ENCODE assay signal across 10 cellular contexts in genomic region chr1:54054438-54054749, GRCh38. TPM values are rescaled to one million over a fixed set of nuclear protein-coding genes. Genes with fewer than 3 reads are reported as not detected.
DNase-seq lines count a peak whose midpoint lies in the region; ATAC-seq and TF ChIP-seq lines count a peak whose summit lies in the region.
"Had no signal": no experiment of that assay in that cellular context is flagged by ENCODE, and none has a peak within 500 bp of the region (broad histone marks: within the 10 kb centered on the region; RNA-seq: fewer than 3 reads in every experiment).

No MANE protein-coding gene starts in this region.

- no peak for TF ChIP-seq RAD21 in liver (IDR thresholded peaks at IDR 0.05)

- no peaks in the 10 kb centered on the region for H3K27me3 ChIP-seq in AG04450 (ENCODE audit: control insufficient read depth, insufficient read depth, low read length)
- no peaks in the 10 kb centered on the region for H3K27me3 ChIP-seq in H7 (ENCODE audit: control insufficient read depth, insufficient read depth, low read length)
- no peaks in the 10 kb centered on the region for H3K27me3 ChIP-seq in liver (ENCODE audit: control insufficient read depth in 4 of 4, insufficient read depth in 4 of 4, low read length in 3 of 4)

- H3K4me3 ChIP-seq in AG04450 (ENCODE audit: low read depth, low read length) (peak overlapping the region; percentile 96), H7 (ENCODE audit: insufficient read depth, low read depth, low read length) (peak overlapping the region; percentile 4; the same call in 1 of the 2 replicates), liver (ENCODE audit: low read depth in 1 of 3, low read length in 3 of 3) (peak overlapping the region; percentile 80 to 82 (median 80))

- H3K27ac ChIP-seq in AG04450 (ENCODE audit: low read depth, low read length) (no peak overlapping the region), VCaP (peak overlapping the region; percentile 92), liver (ENCODE audit: low read depth in 1 of 2, low read length in 2 of 2) (no peak overlapping the region)

- H3K4me3 Mint-ChIP-seq in stimulated activated effector memory CD8-positive, alpha-beta T cell treated with anti-CD3 and anti-CD28 coated beads, Interleukin-12 subunit alpha, Interleukin-12 subunit beta, amount 100 ng/mL, for 72 hours: no peak overlapping the region

- 0 out of 2 replicates have a peak, but pooled peaks cover 4% of the 10 kb centered on the region for H3K9me3 ChIP-seq in AG04450 (ENCODE audit: control insufficient read depth, insufficient read depth, low read length)
- no peaks in the 10 kb centered on the region for H3K9me3 ChIP-seq in liver (ENCODE audit: control insufficient read depth in 4 of 4, low read length in 3 of 4)

- TF ChIP-seq CTCF in AG04450 (IDR thresholded peaks at IDR 0.05; ENCODE audit: low read depth, low read length) (no peak), VCaP (conservative IDR thresholded peaks at IDR 0.05) (no peak), liver (IDR thresholded peaks at IDR 0.05; ENCODE audit: low read depth, low read length, missing input control) (no peak)

- POLR2A ChIA-PET in AG04450 (lab: Yijun Ruan, JAX): no interaction called here

- CTCF ChIA-PET in AG04450 (lab: Charles Lee): interaction anchor here (1.1 kb wide), 1 partner anchor 176 kb away, joined by 4 read pairs; no protein-coding TSS in a partner anchor

- no peak overlapping the region for H3K27ac Mint-ChIP-seq in stimulated activated effector memory CD8-positive, alpha-beta T cell treated with anti-CD3 and anti-CD28 coated beads, Interleukin-12 subunit alpha, Interleukin-12 subunit beta, amount 100 ng/mL, for 72 hours

- ATAC-seq in GM19324 (IDR thresholded peaks at IDR 0.05; ENCODE audit: low FRiP score, unreplicated experiment) (no peak), HG03196 (IDR thresholded peaks at IDR 0.05; ENCODE audit: unreplicated experiment) (no peak)
- no peak for ATAC-seq in stimulated activated effector memory CD8-positive, alpha-beta T cell treated with anti-CD3 and anti-CD28 coated beads, Interleukin-12 subunit alpha, Interleukin-12 subunit beta, amount 100 ng/mL, for 72 hours

- H3K9me3 Mint-ChIP-seq in stimulated activated effector memory CD8-positive, alpha-beta T cell treated with anti-CD3 and anti-CD28 coated beads, Interleukin-12 subunit alpha, Interleukin-12 subunit beta, amount 100 ng/mL, for 72 hours: no peaks in the 10 kb centered on the region

- H3K9ac ChIP-seq in liver (ENCODE audit: low read depth in 1 of 2, low read length in 2 of 2): peak overlapping the region in 1 of 2 donors; percentile 84

- peaks cover 25% of the 10 kb centered on the region for H3K4me1 Mint-ChIP-seq in stimulated activated effector memory CD8-positive, alpha-beta T cell treated with anti-CD3 and anti-CD28 coated beads, Interleukin-12 subunit alpha, Interleukin-12 subunit beta, amount 100 ng/mL, for 72 hours

- H3K36me3 ChIP-seq in H7 (replicated peaks; ENCODE audit: control insufficient read depth, insufficient read depth, low read length): no peaks in the 10 kb centered on the region
- no peaks in the 10 kb centered on the region for H3K36me3 ChIP-seq in liver (ENCODE audit: control insufficient read depth in 4 of 4, insufficient read depth in 3 of 4, low read depth in 1 of 4, low read length in 3 of 4)

- peaks cover 4 to 24% (median 22%) of the 10 kb centered on the region in 4 donors for H3K4me1 ChIP-seq in liver (ENCODE audit: control insufficient read depth in 4 of 4, insufficient read depth in 4 of 4, low read length in 3 of 4)

- peaks cover 32% of the 10 kb centered on the region for H3K36me3 Mint-ChIP-seq in stimulated activated effector memory CD8-positive, alpha-beta T cell treated with anti-CD3 and anti-CD28 coated beads, Interleukin-12 subunit alpha, Interleukin-12 subunit beta, amount 100 ng/mL, for 72 hours

- 57% methylated on average over 5 of the region's 5 CpGs for WGBS in liver

- DNase-seq in AG04450 (ENCODE audit: low read depth, low spot score) (no peak), H7 (peak; percentile 8), GM19240 (ENCODE audit: insufficient read length, low spot score) (no peak)
- DNase-seq in stimulated activated effector memory CD8-positive, alpha-beta T cell treated with anti-CD3 and anti-CD28 coated beads, Interleukin-12 subunit alpha, Interleukin-12 subunit beta, amount 100 ng/mL, for 72 hours (ENCODE audit: low spot score in 2 of 2): no peak

TF ChIP-seq in liver, 16 proteins besides CTCF, POLR2A, EP300 and RAD21:
- TF ChIP-seq ZBTB33 (IDR thresholded peaks at IDR 0.05) (no peak), EGR1 (IDR thresholded peaks at IDR 0.05; ENCODE audit: low read depth in 2 of 2) (no peak), JUND (IDR thresholded peaks at IDR 0.05) (no peak), TAF1 (conservative IDR thresholded peaks at IDR 0.05) (no peak), HNF4A (conservative IDR thresholded peaks at IDR 0.05) (no peak), NR2F2 (IDR thresholded peaks at IDR 0.05) (no peak), YY1 (IDR thresholded peaks at IDR 0.05) (no peak), MAX (IDR thresholded peaks at IDR 0.05) (no peak), FOXA1 (IDR thresholded peaks at IDR 0.05) (no peak), REST (IDR thresholded peaks at IDR 0.05) (no peak), SP1 (IDR thresholded peaks at IDR 0.05) (no peak), FOXA2 (IDR thresholded peaks at IDR 0.05) (no peak), RXRA (IDR thresholded peaks at IDR 0.05) (no peak), ATF3 (IDR thresholded peaks at IDR 0.05) (no peak), HNF4G (IDR thresholded peaks at IDR 0.05) (no peak)

RNA-seq across cellular contexts. Expression of gene TCEANC2, which starts 1.0 kb away (rescaled TPM):
- polyA plus RNA-seq in AG04450 (2011; rRNA removed): 3.6 and 4.3 TPM in 2 replicates
- 5.3 and 5.9 TPM in 2 replicates for polyA minus RNA-seq in AG04450 (2011; rRNA and poly(A)+ RNA removed)
- 4.3 and 6.4 TPM in 2 replicates for total RNA-seq in H7 (2014; rRNA removed; shearing (Covaris generic))
- 1 to 10 TPM; 1.9 to 2.1 TPM for total RNA-seq in liver
- polyA plus RNA-seq in liver: 1 to 10 TPM in 1 of 2 donors, under 1 TPM in 1; 0.89 to 1.6 TPM

RNA-seq across cellular contexts. Expression of gene TMEM59, which starts 1.4 kb away (rescaled TPM):
- polyA plus RNA-seq in AG04450 (2011; rRNA removed): 535 and 636 TPM in 2 replicates
- polyA minus RNA-seq in AG04450 (2011; rRNA and poly(A)+ RNA removed): 137 and 199 TPM in 2 replicates
- 127 and 136 TPM in 2 replicates for total RNA-seq in H7 (2014; rRNA removed; shearing (Covaris generic))
- total RNA-seq in liver: 100 to 1,000 TPM; 255 to 261 TPM
- polyA plus RNA-seq in liver: 100 to 1,000 TPM; 298 to 436 TPM

RNA-seq across cellular contexts. Expression of gene LDLRAD1, which starts 36.4 kb away (rescaled TPM):
- polyA plus RNA-seq in AG04450 (2011; rRNA removed): not detected in 2 replicates
- polyA minus RNA-seq in AG04450 (2011; rRNA and poly(A)+ RNA removed): not detected in 2 replicates
- total RNA-seq in H7 (2014; rRNA removed; shearing (Covaris generic)): not detected in 2 replicates
- not detected for total RNA-seq in liver
- polyA plus RNA-seq in liver: not detected
- total RNA-seq: HT1080, subcutaneous adipose tissue had no signal

Comparison
In these comparisons a context has a peak if more than half of its experiments do, and no peak if none do; other contexts are left out.
1. H3K4me3 ChIP-seq: peak in every context shown above with its lines; median percentile 96 in AG04450; 80 in liver; 4 in H7.